8 cellular contexts compared by ENCODE assay signal in the genomic region with DNA sequence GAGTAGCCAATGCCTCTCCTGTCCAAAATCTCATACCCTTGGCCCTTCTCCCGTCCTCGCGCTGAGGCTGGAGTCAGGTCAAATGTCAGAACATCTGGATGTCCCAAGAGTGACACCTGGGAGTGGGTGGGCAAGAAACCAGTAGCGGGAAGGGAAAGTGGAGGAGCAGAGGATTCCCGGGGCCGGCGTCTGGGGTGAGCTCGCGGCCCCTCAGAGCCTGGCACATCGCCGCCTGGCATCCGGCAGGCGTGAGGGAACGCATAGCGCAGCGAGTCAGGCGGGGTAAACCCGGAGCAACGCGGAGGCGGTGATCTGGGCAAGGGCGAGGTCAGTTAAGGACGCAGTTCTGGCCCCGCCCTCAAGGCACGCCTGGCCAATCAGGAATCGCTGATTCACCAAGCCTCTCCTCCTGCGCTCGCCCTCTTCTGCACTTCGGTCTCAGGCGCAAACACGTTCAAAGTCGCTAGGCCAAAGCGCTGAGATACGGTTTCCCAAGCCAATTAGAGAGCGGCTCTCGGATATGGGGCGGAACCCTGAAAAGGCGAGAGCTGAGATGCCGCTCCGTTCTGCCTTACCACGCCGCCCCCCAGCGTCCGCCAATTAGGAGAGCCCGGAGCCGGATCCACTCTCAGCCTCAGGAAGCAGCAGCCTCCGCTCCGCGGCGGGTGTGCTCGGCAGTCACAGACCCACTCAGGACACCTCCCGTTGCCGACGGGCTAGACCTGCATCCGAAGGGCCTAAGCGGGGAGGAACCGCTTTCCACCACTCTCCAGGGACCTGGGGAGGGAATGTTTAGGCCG. TPM values are rescaled to one million over a fixed set of nuclear protein-coding genes. Genes with fewer than 3 reads are reported as not detected.
DNase-seq lines count a peak whose midpoint lies in the region; ATAC-seq and TF ChIP-seq lines count a peak whose summit lies in the region.

No MANE protein-coding gene starts in this region.

- TF ChIP-seq RAD21 in Ishikawa (IDR thresholded peaks at IDR 0.05; ENCODE audit: low read depth), result peak; percentile 12; the same call in 1 of the 2 replicates

- peak overlapping the region; percentile 81 for H2AFZ ChIP-seq in PC-3 (ENCODE audit: low read length)

- TF ChIP-seq CTCF in PC-3 (conservative IDR thresholded peaks at IDR 0.05; ENCODE audit: low read depth, low read length), result 0 out of 2 replicates have a peak, but pooled peaks have one; percentile 15

- no peaks in the 10 kb centered on the region for H3K9me3 ChIP-seq in PC-3 (ENCODE audit: low read length)
- H3K9me3 ChIP-seq in esophagus (ENCODE audit: control insufficient read depth in 2 of 2, insufficient read depth in 1 of 2, low read depth in 1 of 2, low read length in 1 of 2), result no peaks in the 10 kb centered on the region
- no peaks in the 10 kb centered on the region for H3K9me3 ChIP-seq in mucosa of stomach (ENCODE audit: control insufficient read depth, low read length)

- H4K20me1 ChIP-seq in PC-3 (ENCODE audit: low read length), result no peaks in the 10 kb centered on the region

- no peaks in the 10 kb centered on the region for H3K27me3 ChIP-seq in PC-3 (ENCODE audit: low read length)
- no peaks in the 10 kb centered on the region for H3K27me3 ChIP-seq in esophagus (ENCODE audit: control insufficient read depth in 1 of 2, insufficient read depth in 2 of 2, low read length in 2 of 2)
- H3K27me3 ChIP-seq in mucosa of stomach (ENCODE audit: control insufficient read depth, insufficient read depth, low read length), result no peaks in the 10 kb centered on the region

- H3K79me2 ChIP-seq in PC-3 (ENCODE audit: low read length), result no peaks in the 10 kb centered on the region

- peak overlapping the region; percentile 89 for H3K4me2 ChIP-seq in PC-3 (ENCODE audit: low read length)

- peak overlapping the region; percentile 69 for H3K9ac ChIP-seq in PC-3 (ENCODE audit: low read length)
- peak overlapping the region; percentile 92 for H3K9ac ChIP-seq in mucosa of stomach (ENCODE audit: low read length)

- no peaks in the 10 kb centered on the region for H3K36me3 ChIP-seq in PC-3 (ENCODE audit: low read depth, low read length)
- peaks cover 0 to 4% of the 10 kb centered on the region in 2 donors for H3K36me3 ChIP-seq in esophagus (ENCODE audit: control insufficient read depth in 2 of 2, insufficient read depth in 2 of 2, low read length in 1 of 2)
- H3K36me3 ChIP-seq in mucosa of stomach (ENCODE audit: control insufficient read depth, insufficient read depth, low read length), result no peaks in the 10 kb centered on the region

- peak; percentile 86 for ATAC-seq in GM21576 (IDR thresholded peaks at IDR 0.05; ENCODE audit: unreplicated experiment)
- peak; percentile 83 for ATAC-seq in PC-3
- peak; percentile 90 to 92 for ATAC-seq in activated T-cell treated with anti-CD3 and anti-CD28 coated beads, Interleukin-2, amount 50 U/mL, for 4 hours

- peaks cover 7% of the 10 kb centered on the region for H3F3A ChIP-seq in PC-3 (ENCODE audit: low read length, unreplicated experiment)

- DNase-seq in DMS153 (lab: John Stamatoyannopoulos, UW), result peak; percentile 98
- DNase-seq in PC-3, result peak; percentile 98
- DNase-seq in activated T-cell treated with anti-CD3 and anti-CD28 coated beads, Interleukin-2, amount 50 U/mL, for 4 hours, result peak; percentile 90
- DNase-seq in stimulated activated CD8-positive, alpha-beta memory T cell treated with anti-CD3 and anti-CD28 coated beads, Interleukin-7, amount 100 ng/mL, for 1 hour (ENCODE audit: low read depth in 2 of 2), result peak; percentile 85 to 90

- peak overlapping the region; percentile 89 for H3K4me3 Mint-ChIP-seq in activated T-cell treated with anti-CD3 and anti-CD28 coated beads, Interleukin-2, amount 50 U/mL, for 4 hours

- POLR2A ChIA-PET in PC-3 (lab: Charles Lee; ENCODE audit: unreplicated experiment), result interaction anchor here (0.5 to 0.6 kb wide), 6 partner anchors 12 to 1119 kb away, joined by 3 to 7 read pairs (median 4); partner anchors contain the start of genes FKBPL and HSD17B8

- H3K27ac ChIP-seq in PC-3 (ENCODE audit: low read length) (peak overlapping the region; percentile 72), esophagus (ENCODE audit: low read depth in 2 of 2, low read length in 1 of 2) (peak overlapping the region; percentile 96 to 99)

- 0 to 1% methylated on average over 58 of the region's 58 CpGs for WGBS in esophagus, 2 donors

- intact Hi-C loops in PC-3 (cut with micrococcal nuclease), result loop anchor here (1.0 to 2.0 kb wide), 5 partner anchors 42 to 235 kb away; no protein-coding TSS in a partner anchor

- H3K4me1 Mint-ChIP-seq in activated T-cell treated with anti-CD3 and anti-CD28 coated beads, Interleukin-2, amount 50 U/mL, for 4 hours (ENCODE audit: low read depth), result peaks cover 36% of the 10 kb centered on the region

- no TSS peak for BruUV-seq in PC-3 (replicated peaks; lab: Mats Ljungman, UMichigan)

- TF ChIP-seq EP300 in Ishikawa (IDR thresholded peaks at IDR 0.05; ENCODE audit: borderline replicate concordance), result no peak; the same call in 1 of the 2 replicates

- no peaks in the 10 kb centered on the region for H3K9me3 Mint-ChIP-seq in activated T-cell treated with anti-CD3 and anti-CD28 coated beads, Interleukin-2, amount 50 U/mL, for 4 hours

- peaks cover 11% of the 10 kb centered on the region for H3K36me3 Mint-ChIP-seq in activated T-cell treated with anti-CD3 and anti-CD28 coated beads, Interleukin-2, amount 50 U/mL, for 4 hours (ENCODE audit: insufficient read depth)

- CTCF ChIA-PET in PC-3 (lab: Charles Lee), result interaction anchor here (0.6 to 2.0 kb wide), 5 partner anchors 11 to 124 kb away, joined by 3 to 8 read pairs (median 5); no protein-coding TSS in a partner anchor

- peaks cover 30% of the 10 kb centered on the region for H3K4me1 ChIP-seq in PC-3 (ENCODE audit: insufficient read depth, low read length)
- peaks cover 7 to 12% of the 10 kb centered on the region in 2 donors for H3K4me1 ChIP-seq in esophagus (ENCODE audit: control insufficient read depth in 2 of 2, insufficient read depth in 2 of 2, low read length in 1 of 2)
- H3K4me1 ChIP-seq in mucosa of stomach (ENCODE audit: control insufficient read depth, insufficient read depth, low read length), result peaks cover 25% of the 10 kb centered on the region

- no peaks in the 10 kb centered on the region for H3K27me3 Mint-ChIP-seq in activated T-cell treated with anti-CD3 and anti-CD28 coated beads, Interleukin-2, amount 50 U/mL, for 4 hours (ENCODE audit: low read depth)

- H3K9me2 ChIP-seq in PC-3 (replicated peaks; ENCODE audit: low read length), result no peaks in the 10 kb centered on the region

- peak overlapping the region; percentile 70 for H3K4me3 ChIP-seq in PC-3 (ENCODE audit: low read length)
- H3K4me3 ChIP-seq in esophagus (ENCODE audit: low read depth in 1 of 2, low read length in 2 of 2), result peak overlapping the region; percentile 59 to 62
- peak overlapping the region; percentile 56 for H3K4me3 ChIP-seq in mucosa of stomach (ENCODE audit: low read length)

TF ChIP-seq in Ishikawa, 13 proteins besides CTCF, POLR2A, EP300 and RAD21 (continues in another document):
- TF ChIP-seq, protein P1, sequence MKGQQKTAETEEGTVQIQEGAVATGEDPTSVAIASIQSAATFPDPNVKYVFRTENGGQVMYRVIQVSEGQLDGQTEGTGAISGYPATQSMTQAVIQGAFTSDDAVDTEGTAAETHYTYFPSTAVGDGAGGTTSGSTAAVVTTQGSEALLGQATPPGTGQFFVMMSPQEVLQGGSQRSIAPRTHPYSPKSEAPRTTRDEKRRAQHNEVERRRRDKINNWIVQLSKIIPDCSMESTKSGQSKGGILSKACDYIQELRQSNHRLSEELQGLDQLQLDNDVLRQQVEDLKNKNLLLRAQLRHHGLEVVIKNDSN (IDR thresholded peaks at IDR 0.05), result peak; percentile 12; the same call in 1 of the 2 replicates
- TF ChIP-seq TEAD4 (IDR thresholded peaks at IDR 0.05) (peak; percentile 14; the same call in 1 of the 2 replicates), CREB1 (IDR thresholded peaks at IDR 0.05; ENCODE audit: low read depth) (peak; percentile 10; the same call in 1 of the 2 replicates), NFIC (IDR thresholded peaks at IDR 0.05) (no peak; the same call in 1 of the 2 replicates), CEBPB (IDR thresholded peaks at IDR 0.05) (no peak), EGR1 (IDR thresholded peaks at IDR 0.05) (peak; percentile 80), YY1 (IDR thresholded peaks at IDR 0.05; ENCODE audit: low read depth) (no peak), TCF12 (IDR thresholded peaks at IDR 0.05; ENCODE audit: low read depth) (no peak), FOXM1 (IDR thresholded peaks at IDR 0.05; ENCODE audit: borderline replicate concordance, low read depth) (no peak), MAX (IDR thresholded peaks at IDR 0.05) (peak; percentile 47; the same call in 1 of the 2 replicates), ZBTB7A (IDR thresholded peaks at IDR 0.05; ENCODE audit: low read depth) (no peak)

RNA-seq across cellular contexts. Expression of gene VPS52, which starts 22.5 kb away (rescaled TPM):
- total RNA-seq in PC-3 (2014; rRNA removed), result 33.7 and 39.9 TPM in 2 replicates
- total RNA-seq in activated T-cell treated with anti-CD3 and anti-CD28 coated beads, Interleukin-2, amount 50 U/mL, for 4 hours, result 10 to 100 TPM; 51.2 to 65.4 (median 63.5) TPM
- 10 to 100 TPM; 44.9 to 48.9 TPM for polyA plus RNA-seq in esophagus

RNA-seq across cellular contexts. Expression of gene RPS18, which starts 22.7 kb away (rescaled TPM):
- 2,873 and 3,161 TPM in 2 replicates for total RNA-seq in PC-3 (2014; rRNA removed)
- total RNA-seq in activated T-cell treated with anti-CD3 and anti-CD28 coated beads, Interleukin-2, amount 50 U/mL, for 4 hours, result 1,000 to 10,000 TPM; 4,231 to 4,415 (median 4,409) TPM
- 1,000 to 10,000 TPM; 7,154 to 7,464 TPM for polyA plus RNA-seq in esophagus

RNA-seq across cellular contexts. Expression of gene B3GALT4, which starts 27.8 kb away (rescaled TPM):
- total RNA-seq in PC-3 (2014; rRNA removed), result 7.9 and 8.4 TPM in 2 replicates
- 1 to 10 TPM; 2.6 to 3.8 (median 3.7) TPM for total RNA-seq in activated T-cell treated with anti-CD3 and anti-CD28 coated beads, Interleukin-2, amount 50 U/mL, for 4 hours
- polyA plus RNA-seq in esophagus, result 10 to 100 TPM; 21.1 to 27.2 TPM

RNA-seq across cellular contexts. Expression of gene WDR46, which starts 39.9 kb away (rescaled TPM):
- 104 and 146 TPM in 2 replicates for total RNA-seq in PC-3 (2014; rRNA removed)
- 100 to 1,000 TPM; 188 to 198 (median 197) TPM for total RNA-seq in activated T-cell treated with anti-CD3 and anti-CD28 coated beads, Interleukin-2, amount 50 U/mL, for 4 hours
- 10 to 100 TPM; 38.6 to 44.5 TPM for polyA plus RNA-seq in esophagus

RNA-seq across cellular contexts. Expression of gene PFDN6, which starts 40.3 kb away (rescaled TPM):
- total RNA-seq in PC-3 (2014; rRNA removed), result 153 and 181 TPM in 2 replicates
- 100 to 1,000 TPM; 153 to 157 (median 153) TPM for total RNA-seq in activated T-cell treated with anti-CD3 and anti-CD28 coated beads, Interleukin-2, amount 50 U/mL, for 4 hours
- 100 to 1,000 TPM; 127 to 293 TPM for polyA plus RNA-seq in esophagus

Comparison
In these comparisons a context has a peak if more than half of its experiments do, and no peak if none do; other contexts are left out.
1. Peak in every context shown above with its lines: DNase-seq, ATAC-seq, H3K4me3 ChIP-seq and H3K27ac ChIP-seq.